ENCODE assay signal across 8 cellular contexts in genomic region chrX:11758400-11759171, GRCh38.
DNase-seq lines count a peak whose midpoint lies in the region; ATAC-seq and TF ChIP-seq lines count a peak whose summit lies in the region.

No MANE protein-coding gene starts in this region.

- H3K79me2 ChIP-seq in OCI-LY1 (ENCODE audit: insufficient read depth, low read length): no peaks in the 10 kb centered on the region

- no peaks in the 10 kb centered on the region for H3K9me3 ChIP-seq in OCI-LY1 (ENCODE audit: low read length)
- no peaks in the 10 kb centered on the region for H3K9me3 ChIP-seq in mucosa of stomach (ENCODE audit: control insufficient read depth, low read length)

- H3K4me2 ChIP-seq in OCI-LY1 (ENCODE audit: low read length): peak overlapping the region; percentile 98

- peak; percentile 52 for DNase-seq in CMK (ENCODE audit: low read depth)
- peak in 73 of 76 experiments; percentile 3 to 85 (median 66) for DNase-seq in HUDEP-2 (lab: John Stamatoyannopoulos, UW; ENCODE audit: unreplicated experiment in 76 of 76)
- peak; percentile 87 for DNase-seq in activated T-cell treated with anti-CD3 and anti-CD28 coated beads, Interleukin-2, amount 50 U/mL, for 1 hour
- DNase-seq in erythroblast (lab: John Stamatoyannopoulos, UW): peak; percentile 91 to 93
- DNase-seq in stimulated activated CD8-positive, alpha-beta memory T cell treated with anti-CD3 and anti-CD28 coated beads, Interleukin-4, amount 100 ng/mL, for 4 hours (ENCODE audit: low read depth in 2 of 2, low spot score in 1 of 2): peak; percentile 67 to 74

- no peaks in the 10 kb centered on the region for H4K20me1 ChIP-seq in OCI-LY1 (ENCODE audit: insufficient read depth, low read length)

- H3K4me1 ChIP-seq in OCI-LY1 (ENCODE audit: insufficient read depth, low read length, severe bottlenecking): peaks cover 16% of the 10 kb centered on the region
- H3K4me1 ChIP-seq in mucosa of stomach (ENCODE audit: control insufficient read depth, insufficient read depth, low read length): peaks cover 11% of the 10 kb centered on the region

- TF ChIP-seq CTCF in OCI-LY1 (IDR thresholded peaks at IDR 0.05; ENCODE audit: low read length): peak; percentile 39

- H3K27ac ChIP-seq in OCI-LY1 (ENCODE audit: low read depth, low read length, poor library complexity, severe bottlenecking): peak overlapping the region; percentile 64

- peak; percentile 18 for ATAC-seq in GM19468 (IDR thresholded peaks at IDR 0.05; ENCODE audit: extremely low read depth, unreplicated experiment)

- H3K36me3 ChIP-seq in OCI-LY1 (ENCODE audit: insufficient read depth, low read length): peaks cover 24% of the 10 kb centered on the region
- no peaks in the 10 kb centered on the region for H3K36me3 ChIP-seq in mucosa of stomach (ENCODE audit: control insufficient read depth, insufficient read depth, low read length)

- no peak for TF ChIP-seq POLR2A in erythroblast (IDR thresholded peaks at IDR 0.05; ENCODE audit: low read length)

- peak overlapping the region; percentile 79 for H3K9ac ChIP-seq in OCI-LY1 (ENCODE audit: low read length)
- peak overlapping the region; percentile 77 for H3K9ac ChIP-seq in mucosa of stomach (ENCODE audit: low read length)

- peak overlapping the region; percentile 79 for H3K4me3 ChIP-seq in OCI-LY1 (ENCODE audit: low read depth, low read length, poor library complexity, severe bottlenecking)
- peak overlapping the region; percentile 89 for H3K4me3 ChIP-seq in mucosa of stomach (ENCODE audit: low read length)

- H3F3A ChIP-seq in OCI-LY1 (ENCODE audit: insufficient read depth, low read length): no peaks in the 10 kb centered on the region

- H3K9me2 ChIP-seq in OCI-LY1 (ENCODE audit: low read depth, low read length): no peaks in the 10 kb centered on the region

- H3K27me3 ChIP-seq in OCI-LY1 (ENCODE audit: insufficient read depth, low read length): no peaks in the 10 kb centered on the region
- no peaks in the 10 kb centered on the region for H3K27me3 ChIP-seq in mucosa of stomach (ENCODE audit: control insufficient read depth, insufficient read depth, low read length)

- no peak overlapping the region for H2AFZ ChIP-seq in OCI-LY1 (ENCODE audit: low read length)

Comparison
In these comparisons a context has a peak if more than half of its experiments do, and no peak if none do; other contexts are left out.
1. Peak in every context shown above with its lines: DNase-seq, ATAC-seq, H3K4me3 ChIP-seq and H3K27ac ChIP-seq.